ENCODE assay signal across 1 cellular context in genomic region chr4:186644737-186645261, GRCh38.
TF ChIP-seq lines count a peak whose summit lies in the region.

No MANE protein-coding gene starts in this region.

TF ChIP-seq in HCT116, 20 proteins besides CTCF, POLR2A, EP300 and RAD21 (continued from another document):
- TF ChIP-seq, protein P1, sequence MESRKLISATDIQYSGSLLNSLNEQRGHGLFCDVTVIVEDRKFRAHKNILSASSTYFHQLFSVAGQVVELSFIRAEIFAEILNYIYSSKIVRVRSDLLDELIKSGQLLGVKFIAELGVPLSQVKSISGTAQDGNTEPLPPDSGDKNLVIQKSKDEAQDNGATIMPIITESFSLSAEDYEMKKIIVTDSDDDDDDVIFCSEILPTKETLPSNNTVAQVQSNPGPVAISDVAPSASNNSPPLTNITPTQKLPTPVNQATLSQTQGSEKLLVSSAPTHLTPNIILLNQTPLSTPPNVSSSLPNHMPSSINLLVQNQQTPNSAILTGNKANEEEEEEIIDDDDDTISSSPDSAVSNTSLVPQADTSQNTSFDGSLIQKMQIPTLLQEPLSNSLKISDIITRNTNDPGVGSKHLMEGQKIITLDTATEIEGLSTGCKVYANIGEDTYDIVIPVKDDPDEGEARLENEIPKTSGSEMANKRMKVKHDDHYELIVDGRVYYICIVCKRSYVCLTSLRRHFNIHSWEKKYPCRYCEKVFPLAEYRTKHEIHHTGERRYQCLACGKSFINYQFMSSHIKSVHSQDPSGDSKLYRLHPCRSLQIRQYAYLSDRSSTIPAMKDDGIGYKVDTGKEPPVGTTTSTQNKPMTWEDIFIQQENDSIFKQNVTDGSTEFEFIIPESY (IDR thresholded peaks at IDR 0.05; ENCODE audit: extremely low read depth, insufficient replicate concordance, low read length) = no peak
